ENCODE assay signal across 8 cellular contexts in genomic region chr2:47782557-47783490, GRCh38. TPM values are rescaled to one million over a fixed set of nuclear protein-coding genes. Genes with fewer than 3 reads are reported as not detected.
A peak's percentile ranks its signal among the peaks of the same experiment; 100 is the strongest.
DNase-seq lines count a peak whose midpoint lies in the region; ATAC-seq, FAIRE-seq and TF ChIP-seq lines count a peak whose summit lies in the region.

Gene MSH6, plus strand, starts transcription at chr2:47783145. Its CDS starts 89 bp downstream, at chr2:47783234.

- H3K9me3 Mint-ChIP-seq in Caco-2 (ENCODE audit: unreplicated experiment), result no peaks in the 10 kb centered on the region
- H3K9me3 Mint-ChIP-seq in activated CD8-positive, alpha-beta memory T cell treated with anti-CD3 and anti-CD28 coated beads, Interleukin-2, amount 10 ng/mL, durations not matched to agents 7 days and 5 days (ENCODE audit: low read depth), result no peaks in the 10 kb centered on the region

- peaks cover 40% of the 10 kb centered on the region for H3K36me3 Mint-ChIP-seq in Caco-2 (ENCODE audit: insufficient read depth, unreplicated experiment)
- peaks cover 11% of the 10 kb centered on the region for H3K36me3 Mint-ChIP-seq in activated CD8-positive, alpha-beta memory T cell treated with anti-CD3 and anti-CD28 coated beads, Interleukin-2, amount 10 ng/mL, durations not matched to agents 7 days and 5 days

- H3K4me1 Mint-ChIP-seq in Caco-2 (ENCODE audit: low read depth, unreplicated experiment), result peaks cover 7% of the 10 kb centered on the region
- peaks cover 26% of the 10 kb centered on the region for H3K4me1 Mint-ChIP-seq in activated CD8-positive, alpha-beta memory T cell treated with anti-CD3 and anti-CD28 coated beads, Interleukin-2, amount 10 ng/mL, durations not matched to agents 7 days and 5 days

- FAIRE-seq in HTR-8/SVneo (lab: Jason Lieb, UNC), result peak; percentile 90

- peak within 1 kb of the TSS; percentile 93 for H3K27ac ChIP-seq in mesodermal cell (ENCODE audit: low read depth, low read length, severe bottlenecking)

- no peaks in the 10 kb centered on the region for H3K9me3 ChIP-seq in Caco-2
- no peaks in the 10 kb centered on the region for H3K9me3 ChIP-seq in NT2/D1 (ENCODE audit: insufficient read depth, low read length)
- no peaks in the 10 kb centered on the region for H3K9me3 ChIP-seq in endocrine pancreas (ENCODE audit: control insufficient read depth, low read length)
- H3K9me3 ChIP-seq in mesodermal cell (ENCODE audit: control insufficient read depth, low read length), result no peaks in the 10 kb centered on the region

- H3K4me3 ChIP-seq in Caco-2 (ENCODE audit: low read depth, low read length), result peak within 1 kb of the TSS; percentile 75
- H3K4me3 ChIP-seq in NT2/D1 (ENCODE audit: insufficient read length, low read depth), result peak within 1 kb of the TSS; percentile 83
- H3K4me3 ChIP-seq in endocrine pancreas (ENCODE audit: control insufficient read depth, insufficient read depth, low read length), result peak within 1 kb of the TSS; percentile 86
- H3K4me3 ChIP-seq in mesodermal cell (ENCODE audit: extremely low read depth, insufficient read depth, low read length, poor library complexity, severe bottlenecking), result peak within 1 kb of the TSS; percentile 93

- peaks cover 4% of the 10 kb centered on the region; the same call in 1 of the 2 replicates for H3K4me1 ChIP-seq in Caco-2
- no peaks in the 10 kb centered on the region for H3K4me1 ChIP-seq in NT2/D1 (ENCODE audit: insufficient read depth, insufficient read length)
- no peaks in the 10 kb centered on the region for H3K4me1 ChIP-seq in endocrine pancreas (ENCODE audit: control insufficient read depth, insufficient read depth, low read length)
- H3K4me1 ChIP-seq in mesodermal cell (ENCODE audit: control insufficient read depth, insufficient read depth, low read length, poor library complexity, severe bottlenecking), result no peaks in the 10 kb centered on the region

- H3K4me3 Mint-ChIP-seq in Caco-2 (ENCODE audit: unreplicated experiment), result peak within 1 kb of the TSS; percentile 98
- H3K4me3 Mint-ChIP-seq in activated CD8-positive, alpha-beta memory T cell treated with anti-CD3 and anti-CD28 coated beads, Interleukin-2, amount 10 ng/mL, durations not matched to agents 7 days and 5 days, result peak within 1 kb of the TSS; percentile 85

- TF ChIP-seq CTCF in Caco-2 (IDR thresholded peaks at IDR 0.05; ENCODE audit: insufficient read depth in 1 of 2, low read depth in 1 of 2, low read length in 1 of 2, severe bottlenecking in 1 of 2, unreplicated experiment in 1 of 2), result no peak

- H3K36me3 ChIP-seq in Caco-2 (ENCODE audit: control insufficient read depth, insufficient read depth, low read length) (no peaks in the 10 kb centered on the region; the same call in 1 of the 2 replicates), NT2/D1 (ENCODE audit: insufficient read depth, insufficient read length, low read length) (peaks cover 21% of the 10 kb centered on the region), endocrine pancreas (ENCODE audit: control insufficient read depth, insufficient read depth, low read length) (no peaks in the 10 kb centered on the region), mesodermal cell (ENCODE audit: control insufficient read depth, insufficient read depth, low read length) (peaks cover 22% of the 10 kb centered on the region)

- no peaks in the 10 kb centered on the region for H3K27me3 Mint-ChIP-seq in Caco-2 (ENCODE audit: insufficient read depth, unreplicated experiment)
- no peaks in the 10 kb centered on the region for H3K27me3 Mint-ChIP-seq in activated CD8-positive, alpha-beta memory T cell treated with anti-CD3 and anti-CD28 coated beads, Interleukin-2, amount 10 ng/mL, durations not matched to agents 7 days and 5 days

- no TSS peak for BruUV-seq in Caco-2 (replicated peaks; lab: Mats Ljungman, UMichigan)

- H3K27me3 ChIP-seq in Caco-2 (replicated peaks; ENCODE audit: control insufficient read depth, insufficient read depth, low read length), result no peaks in the 10 kb centered on the region
- no peaks in the 10 kb centered on the region for H3K27me3 ChIP-seq in NT2/D1 (ENCODE audit: insufficient read depth, insufficient read length)
- no peaks in the 10 kb centered on the region for H3K27me3 ChIP-seq in endocrine pancreas (ENCODE audit: control insufficient read depth, insufficient read depth, low read length)

- peak; percentile 88 to 94 for DNase-seq in Caco-2
- DNase-seq in HTR-8/SVneo (ENCODE audit: insufficient read length, low spot score), result peak; percentile 95
- DNase-seq in NT2/D1 (ENCODE audit: low read depth, low spot score), result peak; percentile 79
- DNase-seq in activated CD8-positive, alpha-beta memory T cell treated with anti-CD3 and anti-CD28 coated beads, Interleukin-2, amount 10 ng/mL, durations not matched to agents 7 days and 5 days, result peak; percentile 89
- peak; percentile 69 to 84 for DNase-seq in stimulated activated CD8-positive, alpha-beta memory T cell treated with anti-CD3 and anti-CD28 coated beads, Interleukin-15, amount 100 ng/mL, for 4 hours (ENCODE audit: low read depth in 2 of 2)

- peak within 1 kb of the TSS; percentile 99 for H3K27ac Mint-ChIP-seq in Caco-2 (ENCODE audit: unreplicated experiment)
- peak within 1 kb of the TSS; percentile 87 for H3K27ac Mint-ChIP-seq in activated CD8-positive, alpha-beta memory T cell treated with anti-CD3 and anti-CD28 coated beads, Interleukin-2, amount 10 ng/mL, durations not matched to agents 7 days and 5 days

- CTCF ChIA-PET in Caco-2 (lab: Charles Lee), result interaction anchor here (0.6 to 3.0 kb wide), 7 partner anchors 15 to 1486 kb away, joined by 3 to 11 read pairs (median 3); partner anchors contain the start of gene MSH2
- CTCF ChIA-PET in activated CD8-positive, alpha-beta memory T cell treated with anti-CD3 and anti-CD28 coated beads, Interleukin-2, amount 10 ng/mL, durations not matched to agents 7 days and 5 days (lab: Charles Lee), result interaction anchor here (0.6 to 2.3 kb wide), 6 partner anchors 11 to 505 kb away, joined by 3 to 15 read pairs (median 4); no protein-coding TSS in a partner anchor

- WGBS in mesodermal cell (ENCODE audit: insufficient coverage in 2 of 2), 2 experiments, result 0% methylated on average over 69 to 82 of the region's 103 CpGs

- POLR2A ChIA-PET in Caco-2 (lab: Charles Lee), result interaction anchor here (0.6 to 1.3 kb wide), 10 partner anchors 14 to 379 kb away, joined by 3 to 5 read pairs (median 4); no protein-coding TSS in a partner anchor

- intact Hi-C loops in Caco-2 (cut with micrococcal nuclease; ENCODE audit: unreplicated experiment), result loop anchor here (5.0 to 10.0 kb wide), 2 partner anchors 124 to 322 kb away; partner anchors contain the start of gene FBXO11

- peak; percentile 80 for ATAC-seq in GM21381 (IDR thresholded peaks at IDR 0.05; ENCODE audit: unreplicated experiment)
- peak; percentile 92 for ATAC-seq in activated CD8-positive, alpha-beta memory T cell treated with anti-CD3 and anti-CD28 coated beads, Interleukin-2, amount 10 ng/mL, durations not matched to agents 7 days and 5 days

- peak within 1 kb of the TSS; percentile 96 for H3K9ac ChIP-seq in NT2/D1 (ENCODE audit: insufficient read length, low read depth)
- peak within 1 kb of the TSS; percentile 75 for H3K9ac ChIP-seq in endocrine pancreas (ENCODE audit: control insufficient read depth, insufficient read depth, low read length)

RNA-seq across cellular contexts. Expression of gene MSH6, which starts in this region (rescaled TPM):
- 93.8 and 108 TPM in 2 replicates for total RNA-seq in Caco-2 (2022)
- 100 to 1,000 TPM in 1 of 2 experiments, 10 to 100 TPM in 1; 93.8 to 103 TPM for total RNA-seq in activated CD8-positive, alpha-beta memory T cell treated with anti-CD3 and anti-CD28 coated beads, Interleukin-2, amount 10 ng/mL, durations not matched to agents 7 days and 5 days
- 78.1 TPM for polyA plus RNA-seq in mesodermal cell (2013, experiment 1 of 2)
- polyA plus RNA-seq in mesodermal cell (2013, experiment 2 of 2), result 90.1 TPM

Comparison
In these comparisons a context has a peak if more than half of its experiments do, and no peak if none do; other contexts are left out.
1. Peak in every context shown above with its lines: DNase-seq, ATAC-seq, H3K4me3 ChIP-seq and H3K27ac ChIP-seq.